ENCODE assay signal across 1 cellular context in genomic region chr6:28399370-28400121, GRCh38.
TF ChIP-seq lines count a peak whose summit lies in the region.

Gene ZSCAN12, minus strand, starts transcription at chr6:28399747. Its CDS starts 1,342 bp downstream, at chr6:28398405.

TF ChIP-seq in HepG2, 621 proteins besides CTCF, POLR2A, EP300 and RAD21 (continued from another document and continues in another):
- no peak for TF ChIP-seq SKIL (CRISPR knock-in tag; IDR thresholded peaks at IDR 0.05; ENCODE audit: borderline replicate concordance)
- no peak for TF ChIP-seq MTA3 (CRISPR knock-in tag; IDR thresholded peaks at IDR 0.05)
- no peak for TF ChIP-seq ZBTB21 (CRISPR knock-in tag; IDR thresholded peaks at IDR 0.05)
- TF ChIP-seq ZFP36L1 (CRISPR knock-in tag; IDR thresholded peaks at IDR 0.05) = peak; percentile 66; the same call in 1 of the 2 replicates
- no peak for TF ChIP-seq NR1H2 (CRISPR knock-in tag; IDR thresholded peaks at IDR 0.05; ENCODE audit: borderline replicate concordance, low read depth)
- TF ChIP-seq NFE2L1 (CRISPR knock-in tag; IDR thresholded peaks at IDR 0.05; ENCODE audit: borderline replicate concordance) = no peak
- TF ChIP-seq CEBPG (CRISPR knock-in tag; IDR thresholded peaks at IDR 0.05) = no peak
- TF ChIP-seq PCBP2 (optimal IDR thresholded peaks at IDR 0.05; ENCODE audit: low read depth, low read length, poor library complexity, severe bottlenecking) = no peak
- no peak for TF ChIP-seq CBX2 (IDR thresholded peaks at IDR 0.05; ENCODE audit: low read depth, low read length)
- peak; percentile 34; the same call in 1 of the 2 replicates for TF ChIP-seq CBX2 (CRISPR knock-in tag; IDR thresholded peaks at IDR 0.05; ENCODE audit: low read depth)
- TF ChIP-seq ZNF17 (CRISPR knock-in tag; IDR thresholded peaks at IDR 0.05) = no peak
- no peak for TF ChIP-seq AGO1 (IDR thresholded peaks at IDR 0.05; ENCODE audit: low read depth, low read length, poor library complexity, severe bottlenecking)
- no peak for TF ChIP-seq TCF7L2 (IDR thresholded peaks at IDR 0.05; ENCODE audit: low read depth, low read length)
- TF ChIP-seq KLF13 (CRISPR knock-in tag; IDR thresholded peaks at IDR 0.05) = peak; percentile 83
- peak; percentile 90 for TF ChIP-seq BHLHE40 (IDR thresholded peaks at IDR 0.05; ENCODE audit: low read length)
- peak; percentile 31; the same call in 1 of the 2 replicates for TF ChIP-seq FOSL1 (CRISPR knock-in tag; IDR thresholded peaks at IDR 0.05; ENCODE audit: borderline replicate concordance)
- peak; percentile 53; the same call in 1 of the 2 replicates for TF ChIP-seq ZBTB14 (CRISPR knock-in tag; IDR thresholded peaks at IDR 0.05)
- TF ChIP-seq ZNF10 (CRISPR knock-in tag; IDR thresholded peaks at IDR 0.05; ENCODE audit: borderline replicate concordance, low read depth) = no peak
- peak; percentile 90 for TF ChIP-seq ELF3 (CRISPR knock-in tag; IDR thresholded peaks at IDR 0.05)
- no peak for TF ChIP-seq RFX1 (IDR thresholded peaks at IDR 0.05)
- peak; percentile 81; the same call in 1 of the 2 replicates for TF ChIP-seq REXO4 (CRISPR knock-in tag; IDR thresholded peaks at IDR 0.05; ENCODE audit: borderline replicate concordance)
- TF ChIP-seq MBD4 (IDR thresholded peaks at IDR 0.05; ENCODE audit: borderline replicate concordance, low read length) = no peak
- no peak for TF ChIP-seq ZNF512B (CRISPR knock-in tag; IDR thresholded peaks at IDR 0.05; ENCODE audit: borderline replicate concordance)
- TF ChIP-seq ZNF747 (CRISPR knock-in tag; IDR thresholded peaks at IDR 0.05; ENCODE audit: borderline replicate concordance) = peak; percentile 99; the same call in 1 of the 2 replicates
- TF ChIP-seq ZNF331 (CRISPR knock-in tag; IDR thresholded peaks at IDR 0.05) = peak; percentile 89
- 0 out of 2 replicates have a peak, but pooled peaks have one; percentile 47 for TF ChIP-seq ZNF773 (CRISPR knock-in tag; IDR thresholded peaks at IDR 0.05; ENCODE audit: borderline replicate concordance)
- TF ChIP-seq ZNF766 (CRISPR knock-in tag; IDR thresholded peaks at IDR 0.05; ENCODE audit: borderline replicate concordance) = peak; percentile 74; the same call in 1 of the 2 replicates
- peak; percentile 72; the same call in 1 of the 2 replicates for TF ChIP-seq HOXA5 (CRISPR knock-in tag; IDR thresholded peaks at IDR 0.05)
- peak; percentile 96 for TF ChIP-seq DNMT3B (CRISPR knock-in tag; conservative IDR thresholded peaks at IDR 0.05)
- peak; percentile 72; the same call in 1 of the 2 replicates for TF ChIP-seq MIER2 (CRISPR knock-in tag; IDR thresholded peaks at IDR 0.05)
- TF ChIP-seq ZNF142 (CRISPR knock-in tag; IDR thresholded peaks at IDR 0.05) = peak; percentile 73; the same call in 1 of the 2 replicates
- TF ChIP-seq ZC3H13 (CRISPR knock-in tag; IDR thresholded peaks at IDR 0.05) = no peak
- TF ChIP-seq TRAFD1 (CRISPR knock-in tag; IDR thresholded peaks at IDR 0.05; ENCODE audit: borderline replicate concordance) = 0 out of 2 replicates have a peak, but pooled peaks have one; percentile 71
- TF ChIP-seq ZHX2 (IDR thresholded peaks at IDR 0.05; ENCODE audit: low read depth) = peak; percentile 86
- TF ChIP-seq ZHX2 (CRISPR knock-in tag; IDR thresholded peaks at IDR 0.05; ENCODE audit: borderline replicate concordance) = peak; percentile 47; the same call in 1 of the 2 replicates
- TF ChIP-seq ZNF883 (CRISPR knock-in tag; IDR thresholded peaks at IDR 0.05; ENCODE audit: not compliant biosample characterization) = peak; percentile 77
